ENCODE assay signal across 8 cellular contexts in genomic region chr12:6430124-6430989, GRCh38. TPM values are rescaled to one million over a fixed set of nuclear protein-coding genes. Genes with fewer than 3 reads are reported as not detected.
A peak's percentile ranks its signal among the peaks of the same experiment; 100 is the strongest.
DNase-seq lines count a peak whose midpoint lies in the region; ATAC-seq and TF ChIP-seq lines count a peak whose summit lies in the region.

No MANE protein-coding gene starts in this region.

- no peaks in the 10 kb centered on the region for H3K27me3 ChIP-seq in CD8-positive, alpha-beta memory T cell (ENCODE audit: insufficient read depth, low read length, poor library complexity, severe bottlenecking)
- no peaks in the 10 kb centered on the region for H3K27me3 ChIP-seq in uterus

- H3K9me3 ChIP-seq in CD8-positive, alpha-beta memory T cell (ENCODE audit: low read length), result no peaks in the 10 kb centered on the region
- no peaks in the 10 kb centered on the region for H3K9me3 ChIP-seq in uterus

- H3K4me1 ChIP-seq in CD8-positive, alpha-beta memory T cell (ENCODE audit: insufficient read depth, low read length), result peaks cover 70% of the 10 kb centered on the region
- H3K4me1 ChIP-seq in uterus, result no peaks in the 10 kb centered on the region

- H3K4me1 Mint-ChIP-seq in CD8-positive, alpha-beta memory T cell, result peaks cover 65 to 67% (median 67%) of the 10 kb centered on the region in 3 donors
- H3K4me1 Mint-ChIP-seq in activated CD8-positive, alpha-beta memory T cell treated with anti-CD3 and anti-CD28 coated beads, Interleukin-2, amount 10 ng/mL, durations not matched to agents 7 days and 5 days, result peaks cover 71% of the 10 kb centered on the region
- peaks cover 48% of the 10 kb centered on the region for H3K4me1 Mint-ChIP-seq in nephron progenitor cell

- no peaks in the 10 kb centered on the region for H3K36me3 Mint-ChIP-seq in CD8-positive, alpha-beta memory T cell
- H3K36me3 Mint-ChIP-seq in activated CD8-positive, alpha-beta memory T cell treated with anti-CD3 and anti-CD28 coated beads, Interleukin-2, amount 10 ng/mL, durations not matched to agents 7 days and 5 days, result no peaks in the 10 kb centered on the region
- no peaks in the 10 kb centered on the region for H3K36me3 Mint-ChIP-seq in nephron progenitor cell (ENCODE audit: low read depth)

- no peaks in the 10 kb centered on the region for H3K36me3 ChIP-seq in CD8-positive, alpha-beta memory T cell (ENCODE audit: insufficient read depth, low read length)
- H3K36me3 ChIP-seq in uterus, result no peaks in the 10 kb centered on the region

- CTCF ChIA-PET in CD8-positive, alpha-beta memory T cell (lab: Charles Lee), result interaction anchor here (1.3 kb wide), 1 partner anchor 126 kb away, joined by 3 read pairs; no protein-coding TSS in a partner anchor
- CTCF ChIA-PET in activated CD8-positive, alpha-beta memory T cell treated with anti-CD3 and anti-CD28 coated beads, Interleukin-2, amount 10 ng/mL, durations not matched to agents 7 days and 5 days (lab: Charles Lee), result no interaction called here

- POLR2A ChIA-PET in CD8-positive, alpha-beta memory T cell (lab: Charles Lee), result no interaction called here

- DNase-seq in CD8-positive, alpha-beta memory T cell, result peak in 2 of 5 donors; percentile 25 to 68
- peak; percentile 86 for DNase-seq in MV-4-11 (lab: John Stamatoyannopoulos, UW)
- DNase-seq in activated CD8-positive, alpha-beta memory T cell treated with anti-CD3 and anti-CD28 coated beads, Interleukin-2, amount 10 ng/mL, durations not matched to agents 7 days and 5 days, result peak; percentile 57
- peak; percentile 99 for DNase-seq in fibroblast of mammary gland (ENCODE audit: low read depth)
- no peak for DNase-seq in nephron progenitor cell
- DNase-seq in uterus, result peak; percentile 92 to 97
- DNase-seq in NCI-H524 (lab: John Stamatoyannopoulos, UW), result no peak

- TF ChIP-seq CTCF in fibroblast of mammary gland (conservative IDR thresholded peaks at IDR 0.05; ENCODE audit: control insufficient read depth, insufficient read depth, low read depth, low read length) (no peak), nephron progenitor cell (IDR thresholded peaks at IDR 0.05) (no peak), uterus (IDR thresholded peaks at IDR 0.05) (peak in 2 of 4 experiments; percentile 5 to 25)

- no peak for ATAC-seq in activated CD8-positive, alpha-beta memory T cell treated with anti-CD3 and anti-CD28 coated beads, Interleukin-2, amount 10 ng/mL, durations not matched to agents 7 days and 5 days
- ATAC-seq in GM18517 (IDR thresholded peaks at IDR 0.05; ENCODE audit: unreplicated experiment), result no peak

- peak overlapping the region in 7 of 8 donors; percentile 11 to 83 (median 63) for H3K27ac Mint-ChIP-seq in CD8-positive, alpha-beta memory T cell
- H3K27ac Mint-ChIP-seq in activated CD8-positive, alpha-beta memory T cell treated with anti-CD3 and anti-CD28 coated beads, Interleukin-2, amount 10 ng/mL, durations not matched to agents 7 days and 5 days, result peak overlapping the region; percentile 61
- peak overlapping the region; percentile 91 for H3K27ac Mint-ChIP-seq in nephron progenitor cell

- peak overlapping the region; percentile 13 for H3K27ac ChIP-seq in CD8-positive, alpha-beta memory T cell (ENCODE audit: low read depth, low read length)
- peak overlapping the region; percentile 86 to 88 for H3K27ac ChIP-seq in uterus

- TF ChIP-seq POLR2A in uterus (IDR thresholded peaks at IDR 0.05), result no peak

- intact Hi-C loops in uterus (cut with DNase I; ENCODE audit: low total_unique reads), result no loop called here

- H3K9me3 Mint-ChIP-seq in CD8-positive, alpha-beta memory T cell, result no peaks in the 10 kb centered on the region
- H3K9me3 Mint-ChIP-seq in activated CD8-positive, alpha-beta memory T cell treated with anti-CD3 and anti-CD28 coated beads, Interleukin-2, amount 10 ng/mL, durations not matched to agents 7 days and 5 days (ENCODE audit: low read depth), result no peaks in the 10 kb centered on the region
- H3K9me3 Mint-ChIP-seq in nephron progenitor cell, result no peaks in the 10 kb centered on the region

- H3K4me3 Mint-ChIP-seq in CD8-positive, alpha-beta memory T cell, result peak overlapping the region in 6 of 7 donors; percentile 3 to 72 (median 50)
- no peak overlapping the region for H3K4me3 Mint-ChIP-seq in activated CD8-positive, alpha-beta memory T cell treated with anti-CD3 and anti-CD28 coated beads, Interleukin-2, amount 10 ng/mL, durations not matched to agents 7 days and 5 days
- H3K4me3 Mint-ChIP-seq in nephron progenitor cell, result no peak overlapping the region

- no peak overlapping the region for H3K4me3 ChIP-seq in CD8-positive, alpha-beta memory T cell (ENCODE audit: low read length)
- H3K4me3 ChIP-seq in fibroblast of mammary gland (ENCODE audit: control insufficient read depth, low read depth, low read length) (peak overlapping the region; percentile 18), uterus (peak overlapping the region; percentile 17 to 20)

- no peaks in the 10 kb centered on the region for H3K27me3 Mint-ChIP-seq in CD8-positive, alpha-beta memory T cell
- H3K27me3 Mint-ChIP-seq in activated CD8-positive, alpha-beta memory T cell treated with anti-CD3 and anti-CD28 coated beads, Interleukin-2, amount 10 ng/mL, durations not matched to agents 7 days and 5 days, result no peaks in the 10 kb centered on the region
- H3K27me3 Mint-ChIP-seq in nephron progenitor cell (ENCODE audit: low read depth, poor library complexity), result peaks cover 12% of the 10 kb centered on the region

RNA-seq across cellular contexts. Expression of gene CD27, which starts 14.4 kb away (rescaled TPM):
- 100 to 1,000 TPM; 110 to 111 TPM for total RNA-seq in CD8-positive, alpha-beta memory T cell
- polyA plus RNA-seq in CD8-positive, alpha-beta memory T cell, result 470 TPM
- total RNA-seq in activated CD8-positive, alpha-beta memory T cell treated with anti-CD3 and anti-CD28 coated beads, Interleukin-2, amount 10 ng/mL, durations not matched to agents 7 days and 5 days, result 10 to 100 TPM; 44.9 to 67.3 TPM
- total RNA-seq in uterus, result 1 to 10 TPM in 1 of 4 donors, under 1 TPM in 1, not detected in 2; 0.35 to 1.4 TPM

RNA-seq across cellular contexts. Expression of gene TAPBPL, which starts 21.5 kb away (rescaled TPM):
- total RNA-seq in CD8-positive, alpha-beta memory T cell, result 10 to 100 TPM; 29.1 to 32.0 TPM
- polyA plus RNA-seq in CD8-positive, alpha-beta memory T cell, result 131 TPM
- total RNA-seq in activated CD8-positive, alpha-beta memory T cell treated with anti-CD3 and anti-CD28 coated beads, Interleukin-2, amount 10 ng/mL, durations not matched to agents 7 days and 5 days, result 10 to 100 TPM; 49.1 to 53.0 TPM
- total RNA-seq in uterus, result 10 to 100 TPM in 3 of 4 donors, 1 to 10 TPM in 1; 10.0 to 25.7 (median 17.1) TPM

RNA-seq across cellular contexts. Expression of gene VAMP1, which starts 40.1 kb away (rescaled TPM):
- 10 to 100 TPM; 26.7 to 29.6 TPM for total RNA-seq in CD8-positive, alpha-beta memory T cell
- 10.0 TPM for polyA plus RNA-seq in CD8-positive, alpha-beta memory T cell
- 10 to 100 TPM; 49.2 to 59.1 TPM for total RNA-seq in activated CD8-positive, alpha-beta memory T cell treated with anti-CD3 and anti-CD28 coated beads, Interleukin-2, amount 10 ng/mL, durations not matched to agents 7 days and 5 days
- total RNA-seq in uterus, result 10 to 100 TPM in 1 of 4 donors, 1 to 10 TPM in 3; 1.0 to 17.7 (median 6.8) TPM

RNA-seq across cellular contexts. Expression of gene LTBR, which starts 46.4 kb away (rescaled TPM):
- 1 to 10 TPM in 1 of 2 experiments, under 1 TPM in 1; 0.51 to 1.4 TPM for total RNA-seq in CD8-positive, alpha-beta memory T cell
- polyA plus RNA-seq in CD8-positive, alpha-beta memory T cell, result not detected
- under 1 TPM; 0.30 to 0.41 TPM for total RNA-seq in activated CD8-positive, alpha-beta memory T cell treated with anti-CD3 and anti-CD28 coated beads, Interleukin-2, amount 10 ng/mL, durations not matched to agents 7 days and 5 days
- total RNA-seq in uterus, result 100 to 1,000 TPM in 1 of 4 donors, 10 to 100 TPM in 3; 28.1 to 116 (median 83.5) TPM

RNA-seq across cellular contexts. Expression of gene SCNN1A, which starts 55.0 kb away (rescaled TPM):
- under 1 TPM; 0.77 to 0.93 TPM for total RNA-seq in CD8-positive, alpha-beta memory T cell
- 0.49 TPM for polyA plus RNA-seq in CD8-positive, alpha-beta memory T cell
- total RNA-seq in activated CD8-positive, alpha-beta memory T cell treated with anti-CD3 and anti-CD28 coated beads, Interleukin-2, amount 10 ng/mL, durations not matched to agents 7 days and 5 days, result under 1 TPM; 0.49 to 0.58 TPM
- total RNA-seq in uterus, result 10 to 100 TPM in 2 of 4 donors, 1 to 10 TPM in 2; 1.3 to 38.3 (median 7.3) TPM

Comparison
In these comparisons a context has a peak if more than half of its experiments do, and no peak if none do; other contexts are left out.
1. DNase-seq: peak in MV-4-11 (single experiment), activated CD8-positive, alpha-beta memory T cell treated with anti-CD3 and anti-CD28 coated beads, Interleukin-2, amount 10 ng/mL, durations not matched to agents 7 days and 5 days (single experiment), fibroblast of mammary gland (single experiment) and uterus (2 of 2); none in nephron progenitor cell (single experiment) and NCI-H524 (0 of 2).
2. H3K4me3 Mint-ChIP-seq: peak in CD8-positive, alpha-beta memory T cell (6 of 7); none in activated CD8-positive, alpha-beta memory T cell treated with anti-CD3 and anti-CD28 coated beads, Interleukin-2, amount 10 ng/mL, durations not matched to agents 7 days and 5 days (single experiment) and nephron progenitor cell (single experiment).
3. RNA of gene CD27, which starts 14.4 kb away (total RNA-seq): 110 to 111 TPM in CD8-positive, alpha-beta memory T cell and 44.9 to 67.3 TPM in activated CD8-positive, alpha-beta memory T cell treated with anti-CD3 and anti-CD28 coated beads, Interleukin-2, amount 10 ng/mL, durations not matched to agents 7 days and 5 days; 0.35 to 1.4 TPM in uterus; every median in the first group is over 10 times any median in the second.
4. Peak in every context shown above with its lines, with median percentiles within 50 percentile points of each other: H3K27ac Mint-ChIP-seq.